ENCODE assay signal across 31 cellular contexts in genomic region chr11:112253605-112254242, GRCh38. TPM values are rescaled to one million over a fixed set of nuclear protein-coding genes. Genes with fewer than 3 reads are reported as not detected.
A peak's percentile ranks its signal among the peaks of the same experiment; 100 is the strongest.
DNase-seq lines count a peak whose midpoint lies in the region; ATAC-seq, FAIRE-seq and TF ChIP-seq lines count a peak whose summit lies in the region.
"Had no signal": no experiment of that assay in that cellular context is flagged by ENCODE, and none has a peak within 500 bp of the region (broad histone marks: within the 10 kb centered on the region; RNA-seq: fewer than 3 reads in every experiment).

No MANE protein-coding gene starts in this region.

- peak overlapping the region; percentile 44 for H4K91ac ChIP-seq in mesenchymal stem cell (ENCODE audit: low read length)

- H3K23ac ChIP-seq in mesenchymal stem cell (ENCODE audit: low read length in 2 of 2) = no peak overlapping the region

- H3K4me3 ChIP-seq in mesenchymal stem cell (ENCODE audit: insufficient read depth in 1 of 2, low read depth in 1 of 2, low read length in 2 of 2) = no peak overlapping the region
- H3K4me3 ChIP-seq: A549; BLaER1 treated with 17β-estradiol and CSF1 and Interleukin-3, amounts not matched to agents 10 nM and 100 nM had no signal

- peak; percentile 5 for DNase-seq in LHCN-M2 (ENCODE audit: low read depth)
- DNase-seq in WTC11 (ENCODE audit: low spot score) = no peak
- DNase-seq in mesenchymal stem cell = peak; percentile 29
- no peak for DNase-seq in urothelium cell line (ENCODE audit: low spot score)
- no peak for DNase-seq in erythroblast (lab: John Stamatoyannopoulos, UW)
- no peak for DNase-seq in NCI-H524 (lab: John Stamatoyannopoulos, UW)
- DNase-seq: AML-193; CD4-positive, alpha-beta T cell; COR-L47; DMS53; GDM1; KBM-7; MM.1S; NCI-H187; NCI-H2081 treated with DMSO at 0.1 percent for 48 hours; NCI-H2171; NCI-H226; NCI-H510A; NCI-H774; PC-3; RPMI8226; SHP77; T-cell had no signal

- no peak for TF ChIP-seq POLR2A in erythroblast (IDR thresholded peaks at IDR 0.05; ENCODE audit: low read length)

- H3K27me3 ChIP-seq in mesenchymal stem cell (ENCODE audit: control insufficient read depth in 1 of 2, insufficient read depth in 1 of 2, low read length in 2 of 2) = no peaks in the 10 kb centered on the region
- H3K27me3 ChIP-seq: BLaER1 treated with 17β-estradiol and CSF1 and Interleukin-3, amounts not matched to agents 10 nM and 100 nM had no signal

- CTCF ChIA-PET in WTC11 (lab: Charles Lee) = interaction anchor here (0.6 kb wide), 1 partner anchor 27 kb away, joined by 3 read pairs; no protein-coding TSS in a partner anchor

- H3K9ac ChIP-seq in mesenchymal stem cell (ENCODE audit: low read length) = no peak overlapping the region
- H3K9ac ChIP-seq: BLaER1 treated with 17β-estradiol and CSF1 and Interleukin-3, amounts not matched to agents 10 nM and 100 nM had no signal

- no peak overlapping the region for H3K4me2 ChIP-seq in mesenchymal stem cell (ENCODE audit: low read length, poor library complexity, severe bottlenecking)
- H3K4me2 ChIP-seq: A549; BLaER1 treated with 17β-estradiol and CSF1 and Interleukin-3, amounts not matched to agents 10 nM and 100 nM had no signal

- H3K9me3 Mint-ChIP-seq in WTC11 = no peaks in the 10 kb centered on the region
- H3K9me3 Mint-ChIP-seq: CD4-positive, alpha-beta T cell; T-cell had no signal

- no peak overlapping the region for H3K27ac Mint-ChIP-seq in WTC11
- H3K27ac Mint-ChIP-seq: CD4-positive, alpha-beta T cell; T-cell had no signal

- H3K4ac ChIP-seq in mesenchymal stem cell (ENCODE audit: low read depth in 1 of 2, low read length in 2 of 2) = no peak overlapping the region

- no peak overlapping the region for H2BK120ac ChIP-seq in mesenchymal stem cell (ENCODE audit: low read depth, low read length)

- H3K36me3 Mint-ChIP-seq in WTC11 = no peaks in the 10 kb centered on the region

- H3K4me3 Mint-ChIP-seq in WTC11 = no peak overlapping the region
- H3K4me3 Mint-ChIP-seq: CD4-positive, alpha-beta T cell; T-cell had no signal

- no peaks in the 10 kb centered on the region for H3K36me3 ChIP-seq in mesenchymal stem cell (ENCODE audit: control insufficient read depth in 1 of 2, insufficient read depth in 2 of 2, low read depth in 1 of 2, low read length in 2 of 2)

- H3K79me1 ChIP-seq in mesenchymal stem cell (replicated peaks; ENCODE audit: low read length, poor library complexity, severe bottlenecking) = no peaks in the 10 kb centered on the region

- H3K27ac ChIP-seq in mesenchymal stem cell (ENCODE audit: low read length, poor library complexity, severe bottlenecking) = no peak overlapping the region
- H3K27ac ChIP-seq: A549; BLaER1 treated with 17β-estradiol and CSF1 and Interleukin-3, amounts not matched to agents 10 nM and 100 nM had no signal

- peaks cover 15% of the 10 kb centered on the region for H3K27me3 Mint-ChIP-seq in WTC11 (ENCODE audit: low read depth)
- H3K27me3 Mint-ChIP-seq: CD4-positive, alpha-beta T cell; T-cell had no signal

- H3K18ac ChIP-seq in mesenchymal stem cell (ENCODE audit: low read depth in 1 of 2, low read length in 2 of 2) = no peak overlapping the region

- H2BK12ac ChIP-seq in mesenchymal stem cell (ENCODE audit: low read length in 2 of 2) = peak overlapping the region in 1 of 2 experiments; percentile 2

- H4K8ac ChIP-seq in mesenchymal stem cell (ENCODE audit: low read length) = no peak overlapping the region

- peak; percentile 30 for FAIRE-seq in urothelium cell line (lab: Jason Lieb, UNC)
- FAIRE-seq: A549 had no signal

- H3K4me1 ChIP-seq in mesenchymal stem cell (ENCODE audit: control insufficient read depth, insufficient read depth, low read depth, low read length) = peaks cover 14% of the 10 kb centered on the region
- H3K4me1 ChIP-seq: A549 had no signal

- H2AK5ac ChIP-seq in mesenchymal stem cell (ENCODE audit: low read length, severe bottlenecking) = no peak overlapping the region

- H3K4me1 Mint-ChIP-seq in WTC11 = no peaks in the 10 kb centered on the region
- H3K4me1 Mint-ChIP-seq: T-cell had no signal

- WGBS in mesenchymal stem cell = 100% methylated on average over 1 of the region's 3 CpGs

- ATAC-seq in WTC11 = peak; percentile 53
- ATAC-seq in HG03039 (IDR thresholded peaks at IDR 0.05; ENCODE audit: unreplicated experiment) = no peak
- ATAC-seq: A549, HCT116, PC-3 had no signal

- no peak overlapping the region for H2AFZ ChIP-seq in mesenchymal stem cell (ENCODE audit: low read depth, low read length)

- no peak overlapping the region for H3K14ac ChIP-seq in mesenchymal stem cell (ENCODE audit: low read length in 2 of 2)

- TF ChIP-seq CTCF in WTC11 (IDR thresholded peaks at IDR 0.05) = no peak

- no peaks in the 10 kb centered on the region for H3K9me3 ChIP-seq in mesenchymal stem cell (ENCODE audit: control insufficient read depth, low read length)
- H3K9me3 ChIP-seq: A549; BLaER1 treated with 17β-estradiol and CSF1 and Interleukin-3, amounts not matched to agents 10 nM and 100 nM had no signal

- H2BK5ac ChIP-seq in mesenchymal stem cell (ENCODE audit: low read depth, low read length, poor library complexity, severe bottlenecking) = no peak overlapping the region

- H2BK15ac ChIP-seq in mesenchymal stem cell (ENCODE audit: low read depth, poor library complexity, severe bottlenecking) = no peak overlapping the region

- POLR2A ChIA-PET in WTC11 (lab: Charles Lee) = no interaction called here

TF ChIP-seq in WTC11, 78 proteins besides CTCF, POLR2A, EP300 and RAD21:
- TF ChIP-seq E2F5 (CRISPR knock-in tag; IDR thresholded peaks at IDR 0.05) = no peak
- no peak for TF ChIP-seq FOXP1 (CRISPR knock-in tag; IDR thresholded peaks at IDR 0.05; ENCODE audit: borderline replicate concordance)
- TF ChIP-seq ZNF263 (CRISPR knock-in tag; IDR thresholded peaks at IDR 0.05; ENCODE audit: low read depth) = no peak
- no peak for TF ChIP-seq AR (CRISPR knock-in tag; IDR thresholded peaks at IDR 0.05)
- no peak for TF ChIP-seq FOXK1 (CRISPR knock-in tag; IDR thresholded peaks at IDR 0.05)

RNA-seq across cellular contexts. Expression of gene PLET1, which starts 6.9 kb away (rescaled TPM):
- total RNA-seq in LHCN-M2 (2014; rRNA removed) (not detected in 2 replicates), WTC11 (2021) (not detected in 3 replicates)
- not detected for polyA plus RNA-seq in LHCN-M2 (2012)
- polyA plus RNA-seq in mesenchymal stem cell (2013, experiment 1 of 2) = not detected
- not detected for polyA plus RNA-seq in mesenchymal stem cell (2013, experiment 2 of 2)
- total RNA-seq: CD4-positive, alpha-beta T cell; Daoy; H4; HT-29; SK-MEL-5; T-cell had no signal
- polyA plus RNA-seq: A549 had no signal

RNA-seq across cellular contexts. Expression of gene PTS, which starts 27.5 kb away (rescaled TPM):
- 28.3 and 30.1 TPM in 2 replicates for total RNA-seq in LHCN-M2 (2014; rRNA removed)
- polyA plus RNA-seq in LHCN-M2 (2012) = 26.1 TPM
- 23.5 to 26.7 TPM (median 25.7 TPM) in 3 replicates for total RNA-seq in WTC11 (2021)
- polyA plus RNA-seq in mesenchymal stem cell (2013, experiment 1 of 2) = 76.4 TPM
- 83.4 TPM for polyA plus RNA-seq in mesenchymal stem cell (2013, experiment 2 of 2)

Comparison
In these comparisons a context has a peak if more than half of its experiments do, and no peak if none do; other contexts are left out.
1. DNase-seq: peak in LHCN-M2 (single experiment) and mesenchymal stem cell (single experiment); none in WTC11 (single experiment), urothelium cell line (single experiment), erythroblast (0 of 2) and NCI-H524 (0 of 2).